Comparison of ENCODE assay signal across 1 cellular context in the genomic region with DNA sequence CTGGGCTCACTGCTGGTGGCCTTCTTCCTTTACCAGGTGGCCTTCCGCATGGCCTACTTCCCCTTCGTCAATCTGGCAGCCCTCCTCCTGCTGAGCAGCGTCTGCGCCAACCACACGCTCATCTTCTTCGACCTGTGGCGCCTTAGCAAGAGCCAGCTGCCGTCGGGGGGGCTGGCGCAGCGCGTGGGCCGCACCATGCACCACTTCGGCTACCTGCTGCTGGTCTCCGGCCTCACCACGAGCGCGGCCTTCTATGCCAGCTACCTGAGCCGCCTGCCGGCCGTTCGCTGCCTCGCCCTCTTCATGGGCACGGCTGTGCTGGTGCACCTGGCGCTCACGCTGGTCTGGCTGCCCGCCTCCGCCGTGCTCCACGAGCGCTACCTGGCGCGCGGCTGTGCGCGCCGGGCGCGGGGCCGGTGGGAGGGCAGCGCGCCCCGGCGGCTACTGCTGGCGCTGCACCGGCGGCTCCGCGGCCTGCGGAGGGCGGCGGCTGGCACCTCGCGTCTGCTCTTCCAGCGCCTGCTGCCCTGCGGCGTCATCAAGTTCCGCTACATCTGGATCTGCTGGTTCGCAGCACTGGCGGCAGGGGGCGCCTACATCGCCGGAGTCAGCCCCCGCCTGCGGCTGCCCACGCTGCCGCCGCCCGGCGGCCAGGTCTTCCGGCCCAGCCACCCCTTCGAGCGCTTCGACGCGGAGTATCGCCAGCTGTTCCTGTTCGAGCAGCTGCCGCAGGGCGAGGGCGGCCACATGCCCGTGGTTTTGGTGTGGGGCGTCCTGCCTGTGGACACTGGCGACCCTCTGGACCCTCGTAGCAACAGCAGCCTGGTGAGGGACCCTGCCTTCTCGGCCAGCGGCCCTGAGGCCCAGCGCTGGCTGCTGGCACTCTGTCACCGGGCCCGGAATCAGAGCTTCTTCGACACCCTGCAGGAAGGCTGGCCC.
TF ChIP-seq lines count a peak whose summit lies in the region.

No MANE protein-coding gene starts in this region.

TF ChIP-seq in HepG2, 621 proteins besides CTCF, POLR2A, EP300 and RAD21 (continued from another document and continues in another):
- TF ChIP-seq, protein P1, sequence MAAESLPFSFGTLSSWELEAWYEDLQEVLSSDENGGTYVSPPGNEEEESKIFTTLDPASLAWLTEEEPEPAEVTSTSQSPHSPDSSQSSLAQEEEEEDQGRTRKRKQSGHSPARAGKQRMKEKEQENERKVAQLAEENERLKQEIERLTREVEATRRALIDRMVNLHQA (CRISPR knock-in tag; IDR thresholded peaks at IDR 0.05) = 0 out of 2 replicates have a peak, but pooled peaks have one; percentile 56
- TF ChIP-seq JUN (CRISPR knock-in tag; IDR thresholded peaks at IDR 0.05) (peak; percentile 78; the same call in 1 of the 2 replicates), MBD4 (IDR thresholded peaks at IDR 0.05; ENCODE audit: borderline replicate concordance, low read length) (no peak), PHB2 (IDR thresholded peaks at IDR 0.05; ENCODE audit: partially characterized antibody) (no peak), ZNF207 (IDR thresholded peaks at IDR 0.05; ENCODE audit: borderline replicate concordance) (no peak), ZIK1 (CRISPR knock-in tag; IDR thresholded peaks at IDR 0.05; ENCODE audit: borderline replicate concordance, low read depth) (peak; percentile 97), FOXM1 (CRISPR knock-in tag; IDR thresholded peaks at IDR 0.05) (peak; percentile 90; the same call in 1 of the 2 replicates), CEBPG (CRISPR knock-in tag; IDR thresholded peaks at IDR 0.05) (peak; percentile 36; the same call in 1 of the 2 replicates), ZC3H13 (CRISPR knock-in tag; IDR thresholded peaks at IDR 0.05) (peak; percentile 94), GFI1 (CRISPR knock-in tag; IDR thresholded peaks at IDR 0.05; ENCODE audit: borderline replicate concordance) (peak; percentile 74; the same call in 1 of the 2 replicates), ZNF260 (CRISPR knock-in tag; IDR thresholded peaks at IDR 0.05; ENCODE audit: borderline replicate concordance, low read depth) (no peak), ZNF329 (CRISPR knock-in tag; IDR thresholded peaks at IDR 0.05; ENCODE audit: low read depth) (no peak), TBL1XR1 (IDR thresholded peaks at IDR 0.05; ENCODE audit: borderline replicate concordance, low read length, partially characterized antibody) (no peak), ZNF572 (CRISPR knock-in tag; IDR thresholded peaks at IDR 0.05) (no peak), ZSCAN12 (CRISPR knock-in tag; IDR thresholded peaks at IDR 0.05) (peak; percentile 97), KDM5A (IDR thresholded peaks at IDR 0.05; ENCODE audit: borderline replicate concordance, low read length) (no peak), ZNF543 (CRISPR knock-in tag; IDR thresholded peaks at IDR 0.05) (peak; percentile 90), ZNF251 (CRISPR knock-in tag; IDR thresholded peaks at IDR 0.05) (0 out of 2 replicates have a peak, but pooled peaks have one; percentile 61)
- TF ChIP-seq, protein P2, sequence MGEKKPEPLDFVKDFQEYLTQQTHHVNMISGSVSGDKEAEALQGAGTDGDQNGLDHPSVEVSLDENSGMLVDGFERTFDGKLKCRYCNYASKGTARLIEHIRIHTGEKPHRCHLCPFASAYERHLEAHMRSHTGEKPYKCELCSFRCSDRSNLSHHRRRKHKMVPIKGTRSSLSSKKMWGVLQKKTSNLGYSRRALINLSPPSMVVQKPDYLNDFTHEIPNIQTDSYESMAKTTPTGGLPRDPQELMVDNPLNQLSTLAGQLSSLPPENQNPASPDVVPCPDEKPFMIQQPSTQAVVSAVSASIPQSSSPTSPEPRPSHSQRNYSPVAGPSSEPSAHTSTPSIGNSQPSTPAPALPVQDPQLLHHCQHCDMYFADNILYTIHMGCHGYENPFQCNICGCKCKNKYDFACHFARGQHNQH (CRISPR knock-in tag; IDR thresholded peaks at IDR 0.05) = peak; percentile 74
- TF ChIP-seq, protein P3, sequence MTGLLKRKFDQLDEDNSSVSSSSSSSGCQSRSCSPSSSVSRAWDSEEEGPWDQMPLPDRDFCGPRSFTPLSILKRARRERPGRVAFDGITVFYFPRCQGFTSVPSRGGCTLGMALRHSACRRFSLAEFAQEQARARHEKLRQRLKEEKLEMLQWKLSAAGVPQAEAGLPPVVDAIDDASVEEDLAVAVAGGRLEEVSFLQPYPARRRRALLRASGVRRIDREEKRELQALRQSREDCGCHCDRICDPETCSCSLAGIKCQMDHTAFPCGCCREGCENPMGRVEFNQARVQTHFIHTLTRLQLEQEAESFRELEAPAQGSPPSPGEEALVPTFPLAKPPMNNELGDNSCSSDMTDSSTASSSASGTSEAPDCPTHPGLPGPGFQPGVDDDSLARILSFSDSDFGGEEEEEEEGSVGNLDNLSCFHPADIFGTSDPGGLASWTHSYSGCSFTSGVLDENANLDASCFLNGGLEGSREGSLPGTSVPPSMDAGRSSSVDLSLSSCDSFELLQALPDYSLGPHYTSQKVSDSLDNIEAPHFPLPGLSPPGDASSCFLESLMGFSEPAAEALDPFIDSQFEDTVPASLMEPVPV (CRISPR knock-in tag; IDR thresholded peaks at IDR 0.05) = peak; percentile 84
- TF ChIP-seq, protein P4, sequence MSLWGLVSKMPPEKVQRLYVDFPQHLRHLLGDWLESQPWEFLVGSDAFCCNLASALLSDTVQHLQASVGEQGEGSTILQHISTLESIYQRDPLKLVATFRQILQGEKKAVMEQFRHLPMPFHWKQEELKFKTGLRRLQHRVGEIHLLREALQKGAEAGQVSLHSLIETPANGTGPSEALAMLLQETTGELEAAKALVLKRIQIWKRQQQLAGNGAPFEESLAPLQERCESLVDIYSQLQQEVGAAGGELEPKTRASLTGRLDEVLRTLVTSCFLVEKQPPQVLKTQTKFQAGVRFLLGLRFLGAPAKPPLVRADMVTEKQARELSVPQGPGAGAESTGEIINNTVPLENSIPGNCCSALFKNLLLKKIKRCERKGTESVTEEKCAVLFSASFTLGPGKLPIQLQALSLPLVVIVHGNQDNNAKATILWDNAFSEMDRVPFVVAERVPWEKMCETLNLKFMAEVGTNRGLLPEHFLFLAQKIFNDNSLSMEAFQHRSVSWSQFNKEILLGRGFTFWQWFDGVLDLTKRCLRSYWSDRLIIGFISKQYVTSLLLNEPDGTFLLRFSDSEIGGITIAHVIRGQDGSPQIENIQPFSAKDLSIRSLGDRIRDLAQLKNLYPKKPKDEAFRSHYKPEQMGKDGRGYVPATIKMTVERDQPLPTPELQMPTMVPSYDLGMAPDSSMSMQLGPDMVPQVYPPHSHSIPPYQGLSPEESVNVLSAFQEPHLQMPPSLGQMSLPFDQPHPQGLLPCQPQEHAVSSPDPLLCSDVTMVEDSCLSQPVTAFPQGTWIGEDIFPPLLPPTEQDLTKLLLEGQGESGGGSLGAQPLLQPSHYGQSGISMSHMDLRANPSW (CRISPR knock-in tag; IDR thresholded peaks at IDR 0.05; ENCODE audit: borderline replicate concordance) = no peak
- TF ChIP-seq, protein P5, sequence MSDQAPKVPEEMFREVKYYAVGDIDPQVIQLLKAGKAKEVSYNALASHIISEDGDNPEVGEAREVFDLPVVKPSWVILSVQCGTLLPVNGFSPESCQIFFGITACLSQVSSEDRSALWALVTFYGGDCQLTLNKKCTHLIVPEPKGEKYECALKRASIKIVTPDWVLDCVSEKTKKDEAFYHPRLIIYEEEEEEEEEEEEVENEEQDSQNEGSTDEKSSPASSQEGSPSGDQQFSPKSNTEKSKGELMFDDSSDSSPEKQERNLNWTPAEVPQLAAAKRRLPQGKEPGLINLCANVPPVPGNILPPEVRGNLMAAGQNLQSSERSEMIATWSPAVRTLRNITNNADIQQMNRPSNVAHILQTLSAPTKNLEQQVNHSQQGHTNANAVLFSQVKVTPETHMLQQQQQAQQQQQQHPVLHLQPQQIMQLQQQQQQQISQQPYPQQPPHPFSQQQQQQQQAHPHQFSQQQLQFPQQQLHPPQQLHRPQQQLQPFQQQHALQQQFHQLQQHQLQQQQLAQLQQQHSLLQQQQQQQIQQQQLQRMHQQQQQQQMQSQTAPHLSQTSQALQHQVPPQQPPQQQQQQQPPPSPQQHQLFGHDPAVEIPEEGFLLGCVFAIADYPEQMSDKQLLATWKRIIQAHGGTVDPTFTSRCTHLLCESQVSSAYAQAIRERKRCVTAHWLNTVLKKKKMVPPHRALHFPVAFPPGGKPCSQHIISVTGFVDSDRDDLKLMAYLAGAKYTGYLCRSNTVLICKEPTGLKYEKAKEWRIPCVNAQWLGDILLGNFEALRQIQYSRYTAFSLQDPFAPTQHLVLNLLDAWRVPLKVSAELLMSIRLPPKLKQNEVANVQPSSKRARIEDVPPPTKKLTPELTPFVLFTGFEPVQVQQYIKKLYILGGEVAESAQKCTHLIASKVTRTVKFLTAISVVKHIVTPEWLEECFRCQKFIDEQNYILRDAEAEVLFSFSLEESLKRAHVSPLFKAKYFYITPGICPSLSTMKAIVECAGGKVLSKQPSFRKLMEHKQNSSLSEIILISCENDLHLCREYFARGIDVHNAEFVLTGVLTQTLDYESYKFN (CRISPR knock-in tag; conservative IDR thresholded peaks at IDR 0.05) = no peak
- TF ChIP-seq, protein P6, sequence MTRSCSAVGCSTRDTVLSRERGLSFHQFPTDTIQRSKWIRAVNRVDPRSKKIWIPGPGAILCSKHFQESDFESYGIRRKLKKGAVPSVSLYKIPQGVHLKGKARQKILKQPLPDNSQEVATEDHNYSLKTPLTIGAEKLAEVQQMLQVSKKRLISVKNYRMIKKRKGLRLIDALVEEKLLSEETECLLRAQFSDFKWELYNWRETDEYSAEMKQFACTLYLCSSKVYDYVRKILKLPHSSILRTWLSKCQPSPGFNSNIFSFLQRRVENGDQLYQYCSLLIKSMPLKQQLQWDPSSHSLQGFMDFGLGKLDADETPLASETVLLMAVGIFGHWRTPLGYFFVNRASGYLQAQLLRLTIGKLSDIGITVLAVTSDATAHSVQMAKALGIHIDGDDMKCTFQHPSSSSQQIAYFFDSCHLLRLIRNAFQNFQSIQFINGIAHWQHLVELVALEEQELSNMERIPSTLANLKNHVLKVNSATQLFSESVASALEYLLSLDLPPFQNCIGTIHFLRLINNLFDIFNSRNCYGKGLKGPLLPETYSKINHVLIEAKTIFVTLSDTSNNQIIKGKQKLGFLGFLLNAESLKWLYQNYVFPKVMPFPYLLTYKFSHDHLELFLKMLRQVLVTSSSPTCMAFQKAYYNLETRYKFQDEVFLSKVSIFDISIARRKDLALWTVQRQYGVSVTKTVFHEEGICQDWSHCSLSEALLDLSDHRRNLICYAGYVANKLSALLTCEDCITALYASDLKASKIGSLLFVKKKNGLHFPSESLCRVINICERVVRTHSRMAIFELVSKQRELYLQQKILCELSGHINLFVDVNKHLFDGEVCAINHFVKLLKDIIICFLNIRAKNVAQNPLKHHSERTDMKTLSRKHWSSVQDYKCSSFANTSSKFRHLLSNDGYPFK (CRISPR knock-in tag; IDR thresholded peaks at IDR 0.05; ENCODE audit: borderline replicate concordance) = peak; percentile 80
- TF ChIP-seq, protein P7, sequence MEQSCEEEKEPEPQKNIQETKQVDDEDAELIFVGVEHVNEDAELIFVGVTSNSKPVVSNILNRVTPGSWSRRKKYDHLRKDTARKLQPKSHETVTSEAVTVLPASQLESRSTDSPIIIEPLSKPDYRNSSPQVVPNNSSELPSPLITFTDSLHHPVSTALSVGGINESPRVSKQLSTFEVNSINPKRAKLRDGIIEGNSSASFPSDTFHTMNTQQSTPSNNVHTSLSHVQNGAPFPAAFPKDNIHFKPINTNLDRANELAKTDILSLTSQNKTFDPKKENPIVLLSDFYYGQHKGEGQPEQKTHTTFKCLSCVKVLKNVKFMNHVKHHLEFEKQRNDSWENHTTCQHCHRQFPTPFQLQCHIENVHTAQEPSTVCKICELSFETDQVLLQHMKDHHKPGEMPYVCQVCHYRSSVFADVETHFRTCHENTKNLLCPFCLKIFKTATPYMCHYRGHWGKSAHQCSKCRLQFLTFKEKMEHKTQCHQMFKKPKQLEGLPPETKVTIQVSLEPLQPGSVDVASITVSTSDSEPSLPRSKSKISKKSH (CRISPR knock-in tag; IDR thresholded peaks at IDR 0.05; ENCODE audit: borderline replicate concordance) = peak; percentile 95
- TF ChIP-seq, protein P8, sequence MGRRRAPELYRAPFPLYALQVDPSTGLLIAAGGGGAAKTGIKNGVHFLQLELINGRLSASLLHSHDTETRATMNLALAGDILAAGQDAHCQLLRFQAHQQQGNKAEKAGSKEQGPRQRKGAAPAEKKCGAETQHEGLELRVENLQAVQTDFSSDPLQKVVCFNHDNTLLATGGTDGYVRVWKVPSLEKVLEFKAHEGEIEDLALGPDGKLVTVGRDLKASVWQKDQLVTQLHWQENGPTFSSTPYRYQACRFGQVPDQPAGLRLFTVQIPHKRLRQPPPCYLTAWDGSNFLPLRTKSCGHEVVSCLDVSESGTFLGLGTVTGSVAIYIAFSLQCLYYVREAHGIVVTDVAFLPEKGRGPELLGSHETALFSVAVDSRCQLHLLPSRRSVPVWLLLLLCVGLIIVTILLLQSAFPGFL (CRISPR knock-in tag; IDR thresholded peaks at IDR 0.05) = 0 out of 2 replicates have a peak, but pooled peaks have one; percentile 66
- TF ChIP-seq, protein P9, sequence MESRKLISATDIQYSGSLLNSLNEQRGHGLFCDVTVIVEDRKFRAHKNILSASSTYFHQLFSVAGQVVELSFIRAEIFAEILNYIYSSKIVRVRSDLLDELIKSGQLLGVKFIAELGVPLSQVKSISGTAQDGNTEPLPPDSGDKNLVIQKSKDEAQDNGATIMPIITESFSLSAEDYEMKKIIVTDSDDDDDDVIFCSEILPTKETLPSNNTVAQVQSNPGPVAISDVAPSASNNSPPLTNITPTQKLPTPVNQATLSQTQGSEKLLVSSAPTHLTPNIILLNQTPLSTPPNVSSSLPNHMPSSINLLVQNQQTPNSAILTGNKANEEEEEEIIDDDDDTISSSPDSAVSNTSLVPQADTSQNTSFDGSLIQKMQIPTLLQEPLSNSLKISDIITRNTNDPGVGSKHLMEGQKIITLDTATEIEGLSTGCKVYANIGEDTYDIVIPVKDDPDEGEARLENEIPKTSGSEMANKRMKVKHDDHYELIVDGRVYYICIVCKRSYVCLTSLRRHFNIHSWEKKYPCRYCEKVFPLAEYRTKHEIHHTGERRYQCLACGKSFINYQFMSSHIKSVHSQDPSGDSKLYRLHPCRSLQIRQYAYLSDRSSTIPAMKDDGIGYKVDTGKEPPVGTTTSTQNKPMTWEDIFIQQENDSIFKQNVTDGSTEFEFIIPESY (CRISPR knock-in tag; IDR thresholded peaks at IDR 0.05) = peak; percentile 75; the same call in 1 of the 2 replicates
- TF ChIP-seq, protein P10, sequence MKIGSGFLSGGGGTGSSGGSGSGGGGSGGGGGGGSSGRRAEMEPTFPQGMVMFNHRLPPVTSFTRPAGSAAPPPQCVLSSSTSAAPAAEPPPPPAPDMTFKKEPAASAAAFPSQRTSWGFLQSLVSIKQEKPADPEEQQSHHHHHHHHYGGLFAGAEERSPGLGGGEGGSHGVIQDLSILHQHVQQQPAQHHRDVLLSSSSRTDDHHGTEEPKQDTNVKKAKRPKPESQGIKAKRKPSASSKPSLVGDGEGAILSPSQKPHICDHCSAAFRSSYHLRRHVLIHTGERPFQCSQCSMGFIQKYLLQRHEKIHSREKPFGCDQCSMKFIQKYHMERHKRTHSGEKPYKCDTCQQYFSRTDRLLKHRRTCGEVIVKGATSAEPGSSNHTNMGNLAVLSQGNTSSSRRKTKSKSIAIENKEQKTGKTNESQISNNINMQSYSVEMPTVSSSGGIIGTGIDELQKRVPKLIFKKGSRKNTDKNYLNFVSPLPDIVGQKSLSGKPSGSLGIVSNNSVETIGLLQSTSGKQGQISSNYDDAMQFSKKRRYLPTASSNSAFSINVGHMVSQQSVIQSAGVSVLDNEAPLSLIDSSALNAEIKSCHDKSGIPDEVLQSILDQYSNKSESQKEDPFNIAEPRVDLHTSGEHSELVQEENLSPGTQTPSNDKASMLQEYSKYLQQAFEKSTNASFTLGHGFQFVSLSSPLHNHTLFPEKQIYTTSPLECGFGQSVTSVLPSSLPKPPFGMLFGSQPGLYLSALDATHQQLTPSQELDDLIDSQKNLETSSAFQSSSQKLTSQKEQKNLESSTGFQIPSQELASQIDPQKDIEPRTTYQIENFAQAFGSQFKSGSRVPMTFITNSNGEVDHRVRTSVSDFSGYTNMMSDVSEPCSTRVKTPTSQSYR (CRISPR knock-in tag; IDR thresholded peaks at IDR 0.05; ENCODE audit: borderline replicate concordance) = peak; percentile 47; the same call in 1 of the 2 replicates
